In genomic region chr20:37316775-37317170, GRCh38 we compare ENCODE assay signal across 13 cellular contexts. TPM values are rescaled to one million over a fixed set of nuclear protein-coding genes. Genes with fewer than 3 reads are reported as not detected.
DNase-seq lines count a peak whose midpoint lies in the region; ATAC-seq and TF ChIP-seq lines count a peak whose summit lies in the region.
"Had no signal": no experiment of that assay in that cellular context is flagged by ENCODE, and none has a peak within 500 bp of the region (broad histone marks: within the 10 kb centered on the region; RNA-seq: fewer than 3 reads in every experiment).

No MANE protein-coding gene starts in this region.

- TF ChIP-seq CTCF in Panc1 (IDR thresholded peaks at IDR 0.05): no peak
- TF ChIP-seq CTCF in tibial nerve (IDR thresholded peaks at IDR 0.05): no peak
- TF ChIP-seq CTCF in omental fat pad (IDR thresholded peaks at IDR 0.05): no peak

- H3K9me3 ChIP-seq in Panc1 (ENCODE audit: control insufficient read depth, insufficient read depth, low read depth, low read length): no peaks in the 10 kb centered on the region
- no peaks in the 10 kb centered on the region for H3K9me3 ChIP-seq in tibial nerve
- H3K9me3 ChIP-seq: esophagus muscularis mucosa, HAP-1 had no signal

- CTCF ChIA-PET in Panc1 (lab: Charles Lee): no interaction called here

- peak in 1 of 2 donors; percentile 47 for DNase-seq in activated naive CD4-positive, alpha-beta T cell treated with anti-CD3 and anti-CD28 coated beads, Interleukin-2, amount 50 U/mL, for 72 hours (ENCODE audit: low spot score in 2 of 2)
- DNase-seq in activated naive CD4-positive, alpha-beta T cell treated with Interleukin-2 at 50 U/mL for 16 hours: no peak
- no peak for DNase-seq in Panc1 (ENCODE audit: low read depth, low spot score)
- DNase-seq in immature natural killer cell: no peak
- no peak for DNase-seq in tibial nerve (ENCODE audit: low spot score in 2 of 2)
- DNase-seq in NCI-H2029 (lab: John Stamatoyannopoulos, UW): no peak
- DNase-seq in omental fat pad (ENCODE audit: low spot score): no peak
- DNase-seq in activated CD8-positive, alpha-beta memory T cell treated with anti-CD3 and anti-CD28 coated beads, Interleukin-2, amount 50 U/mL, for 48 hours: no peak
- DNase-seq: activated CD4-positive, alpha-beta T cell treated with anti-CD3 and anti-CD28 coated beads, Interleukin-2, amount 50 U/mL, for 4 hours; NCI-H226; stimulated activated CD4-positive, alpha-beta T cell treated with anti-CD3 and anti-CD28 coated beads, Interleukin-2, amount 100 ng/mL, for 24 hours had no signal

- intact Hi-C loops in Panc1 (cut with micrococcal nuclease; ENCODE audit: unreplicated experiment): no loop called here

- H3K4me1 Mint-ChIP-seq in immature natural killer cell: peaks cover 31 to 39% of the 10 kb centered on the region in 2 donors

- POLR2A ChIA-PET in Panc1 (lab: Charles Lee): no interaction called here

- H3K27ac ChIP-seq in Panc1 (ENCODE audit: low read length) (no peak overlapping the region), tibial nerve (peak overlapping the region in 3 of 4 donors; percentile 86 to 93 (median 89))

- peak overlapping the region in 1 of 5 donors; percentile 46 for H3K4me3 Mint-ChIP-seq in immature natural killer cell

- H3K36me3 ChIP-seq in Panc1 (ENCODE audit: control insufficient read depth, insufficient read depth, low read length) (no peaks in the 10 kb centered on the region), tibial nerve (peaks cover 0 to 25% (median 0%) of the 10 kb centered on the region in 3 donors)

- no peak for TF ChIP-seq EP300 in tibial nerve (IDR thresholded peaks at IDR 0.05)

- ATAC-seq in activated naive CD4-positive, alpha-beta T cell treated with anti-CD3 and anti-CD28 coated beads, Interleukin-2, amount 50 U/mL, for 72 hours: peak in 1 of 2 donors; percentile 29
- no peak for ATAC-seq in Panc1
- no peak for ATAC-seq in omental fat pad (ENCODE audit: low FRiP score)

- H3K4me3 ChIP-seq in Panc1 (ENCODE audit: low read depth in 2 of 2, low read length in 2 of 2): no peak overlapping the region
- no peak overlapping the region for H3K4me3 ChIP-seq in tibial nerve
- H3K4me3 ChIP-seq: esophagus muscularis mucosa, HAP-1 had no signal

- WGBS in tibial nerve, 2 donors: 95 to 100% methylated on average over 5 of the region's 5 CpGs

- H3K27me3 ChIP-seq in Panc1 (ENCODE audit: control insufficient read depth, insufficient read depth, low read length) (no peaks in the 10 kb centered on the region), tibial nerve (no peaks in the 10 kb centered on the region)
- H3K27me3 ChIP-seq: esophagus muscularis mucosa had no signal

- no peaks in the 10 kb centered on the region for H3K9me3 Mint-ChIP-seq in activated naive CD4-positive, alpha-beta T cell treated with anti-CD3 and anti-CD28 coated beads, Interleukin-2, amount 50 U/mL, for 72 hours
- no peaks in the 10 kb centered on the region for H3K9me3 Mint-ChIP-seq in immature natural killer cell

- H3K4me1 ChIP-seq in Panc1 (ENCODE audit: control insufficient read depth, insufficient read depth, low read length): no peaks in the 10 kb centered on the region
- peaks cover 5 to 54% (median 32%) of the 10 kb centered on the region in 4 donors for H3K4me1 ChIP-seq in tibial nerve

- TF ChIP-seq POLR2A in tibial nerve (IDR thresholded peaks at IDR 0.05): no peak

- peaks cover 0 to 1% (median 0%) of the 10 kb centered on the region in 3 donors for H3K27me3 Mint-ChIP-seq in immature natural killer cell (ENCODE audit: low read depth in 3 of 3)

- H3K27ac Mint-ChIP-seq in activated naive CD4-positive, alpha-beta T cell treated with anti-CD3 and anti-CD28 coated beads, Interleukin-2, amount 50 U/mL, for 72 hours: peak overlapping the region; percentile 47 to 91
- peak overlapping the region; percentile 69 to 97 (median 92) for H3K27ac Mint-ChIP-seq in immature natural killer cell

- in situ Hi-C loops in Panc1 (cut with HindIII; ENCODE audit: low pct_unique_long_range_greater_than_20kb, low sequenced_read_pairs): no loop called here

- BruUV-seq in Panc1 (replicated peaks; lab: Mats Ljungman, UMichigan): TSS peak; percentile 81

- no peaks in the 10 kb centered on the region for H3K36me3 Mint-ChIP-seq in activated naive CD4-positive, alpha-beta T cell treated with anti-CD3 and anti-CD28 coated beads, Interleukin-2, amount 50 U/mL, for 72 hours
- H3K36me3 Mint-ChIP-seq in immature natural killer cell: peaks cover 8 to 16% (median 10%) of the 10 kb centered on the region in 3 donors

RNA-seq across cellular contexts. Expression of gene MANBAL, which starts 27.3 kb away (rescaled TPM):
- total RNA-seq in activated naive CD4-positive, alpha-beta T cell treated with anti-CD3 and anti-CD28 coated beads, Interleukin-2, amount 50 U/mL, for 72 hours: 1 to 10 TPM; 7.8 to 9.8 TPM
- total RNA-seq in Panc1 (2021; ENCODE audit: unreplicated experiment) (36.4 TPM), tibial nerve (10 to 100 TPM; 23.9 to 42.6 (median 31.0) TPM), omental fat pad (10 to 100 TPM; 25.8 to 37.8 (median 31.9) TPM)
- 46.6 TPM for polyA plus RNA-seq in Panc1 (2012; ENCODE audit: insufficient read length)
- 10 to 100 TPM in 2 of 3 donors, 1 to 10 TPM in 1; 9.6 to 26.0 (median 23.0) TPM for polyA plus RNA-seq in immature natural killer cell

RNA-seq across cellular contexts. Expression of gene SRC, which starts 29.2 kb away (rescaled TPM):
- total RNA-seq in activated naive CD4-positive, alpha-beta T cell treated with anti-CD3 and anti-CD28 coated beads, Interleukin-2, amount 50 U/mL, for 72 hours: 1 to 10 TPM; 5.4 to 8.3 TPM
- total RNA-seq in Panc1 (2021; ENCODE audit: unreplicated experiment) (24.9 TPM), tibial nerve (10 to 100 TPM; 23.4 to 36.9 (median 29.0) TPM), omental fat pad (10 to 100 TPM; 15.1 to 29.3 (median 19.7) TPM)
- 31.3 TPM for polyA plus RNA-seq in Panc1 (2012; ENCODE audit: insufficient read length)
- polyA plus RNA-seq in immature natural killer cell: 1 to 10 TPM in 1 of 3 donors, under 1 TPM in 1, not detected in 1; 0.82 to 4.1 TPM

RNA-seq across cellular contexts. Expression of gene GHRH, which starts 55.2 kb away (rescaled TPM):
- not detected for total RNA-seq in activated naive CD4-positive, alpha-beta T cell treated with anti-CD3 and anti-CD28 coated beads, Interleukin-2, amount 50 U/mL, for 72 hours
- not detected for total RNA-seq in Panc1 (2021; ENCODE audit: unreplicated experiment)
- not detected for polyA plus RNA-seq in Panc1 (2012; ENCODE audit: insufficient read length)
- not detected for polyA plus RNA-seq in immature natural killer cell
- not detected for total RNA-seq in tibial nerve
- not detected for total RNA-seq in omental fat pad
- total RNA-seq: esophagus muscularis mucosa had no signal
